Comparison of ENCODE assay signal across 36 cellular contexts in genomic region chr5:61748651-61749050, GRCh38.
"Had no signal": no experiment of that assay in that cellular context is flagged by ENCODE, and none has a peak within 500 bp of the region (broad histone marks: within the 10 kb centered on the region; RNA-seq: fewer than 3 reads in every experiment).

No MANE protein-coding gene starts in this region.

- H3K9me3 ChIP-seq: MG63 had no signal

- H3K36me3 ChIP-seq: MG63 had no signal

- DNase-seq: Karpas-422, Kasumi-1, MG63, MM.1S, MV-4-11, NCI-H1048, NCI-H1092, NCI-H1092 treated with DMSO at 0.1 percent for 48 hours, NCI-H1105, NCI-H1105 treated with DMSO at 0.1 percent for 48 hours, NCI-H1417, NCI-H1417 treated with DMSO at 0.1 percent for 48 hours, NCI-H1436, NCI-H1436 treated with DMSO at 0.1 percent for 48 hours, NCI-H146, NCI-H1694, NCI-H1694 treated with DMSO at 0.1 percent for 48 hours, NCI-H187, NCI-H1930, NCI-H2029, NCI-H2029 treated with DMSO at 0.1 percent for 48 hours, NCI-H2081, NCI-H2081 treated with DMSO at 0.1 percent for 48 hours, NCI-H2107, NCI-H2171, NCI-H2171 treated with DMSO at 0.1 percent for 48 hours, NCI-H2227 treated with DMSO at 0.1 percent for 48 hours, NCI-H226, NCI-H345, NCI-H446, NCI-H446 treated with DMSO at 0.1 percent for 48 hours, NCI-H510A, NCI-H510A treated with DMSO at 0.1 percent for 48 hours, NCI-H524, NCI-H524 treated with DMSO at 0.1 percent for 48 hours, NCI-H526 had no signal

- H3K27me3 ChIP-seq: MG63 had no signal

- H3K4me3 ChIP-seq: MG63 had no signal
